ENCODE assay signal across 26 cellular contexts in the genomic region with DNA sequence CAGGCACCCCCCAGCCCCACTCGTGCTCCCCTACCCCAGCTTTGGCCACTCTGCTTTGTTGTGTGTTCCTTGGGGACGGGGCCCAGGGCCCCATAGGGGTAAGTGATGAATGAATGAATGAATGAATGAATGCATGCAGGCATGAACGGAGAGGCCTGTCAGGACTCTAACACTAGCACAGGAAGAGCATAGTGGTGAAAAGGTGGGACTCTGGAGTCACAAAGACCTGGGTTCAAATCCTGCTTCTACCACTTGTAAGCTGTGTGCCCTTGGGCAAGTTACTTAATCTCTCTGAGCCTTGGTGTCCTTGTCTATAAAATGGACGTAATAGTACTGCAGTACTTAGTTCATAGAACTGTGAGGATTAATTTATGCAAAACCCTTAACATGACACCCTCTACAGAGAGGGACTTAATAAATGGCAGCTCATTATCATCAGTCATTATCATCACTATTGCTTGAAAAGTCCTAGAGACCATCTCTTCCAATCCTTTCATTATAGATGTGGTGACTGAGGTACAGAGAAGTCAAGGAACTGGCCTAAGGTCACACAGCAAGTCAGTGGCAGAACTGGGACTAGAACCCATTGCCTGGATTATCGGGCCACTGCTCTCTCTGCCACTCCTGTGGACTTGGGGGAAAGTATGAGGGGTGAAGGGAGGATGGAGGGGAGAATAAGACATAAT. TPM values are rescaled to one million over a fixed set of nuclear protein-coding genes. Genes with fewer than 3 reads are reported as not detected.
DNase-seq lines count a peak whose midpoint lies in the region; ATAC-seq and TF ChIP-seq lines count a peak whose summit lies in the region.
"Had no signal": no experiment of that assay in that cellular context is flagged by ENCODE, and none has a peak within 500 bp of the region (broad histone marks: within the 10 kb centered on the region; RNA-seq: fewer than 3 reads in every experiment).

No MANE protein-coding gene starts in this region.

- no peak overlapping the region for H2AFZ ChIP-seq in smooth muscle cell (ENCODE audit: low read depth)
- H2AFZ ChIP-seq: hepatocyte had no signal

- H3K4me1 Mint-ChIP-seq in activated T-cell treated with anti-CD3 and anti-CD28 coated beads, Interleukin-2, amount 50 U/mL, for 24 hours (ENCODE audit: low read depth) = peaks cover 28% of the 10 kb centered on the region
- peaks cover 28% of the 10 kb centered on the region for H3K4me1 Mint-ChIP-seq in activated B cell treated with CpG ODN at 0.5 μM for 24 hours
- H3K4me1 Mint-ChIP-seq: nephron had no signal

- CTCF ChIA-PET in activated B cell treated with CpG ODN at 0.5 μM for 24 hours (lab: Charles Lee) = interaction anchor here (1.9 kb wide), 1 partner anchor 63 kb away, joined by 6 read pairs; no protein-coding TSS in a partner anchor

- H3K4me3 ChIP-seq in smooth muscle cell = no peak overlapping the region
- H3K4me3 ChIP-seq in left ventricle myocardium inferior = no peak overlapping the region
- H3K4me3 ChIP-seq: breast epithelium, hepatocyte, MG63, SJSA1, skin epidermis, suprapubic skin had no signal

- no peaks in the 10 kb centered on the region for H3K9me3 Mint-ChIP-seq in activated T-cell treated with anti-CD3 and anti-CD28 coated beads, Interleukin-2, amount 50 U/mL, for 24 hours
- H3K9me3 Mint-ChIP-seq in activated B cell treated with CpG ODN at 0.5 μM for 24 hours = no peaks in the 10 kb centered on the region
- H3K9me3 Mint-ChIP-seq: H9, nephron had no signal

- DNase-seq in activated T-cell treated with anti-CD3 and anti-CD28 coated beads, Interleukin-2, amount 50 U/mL, for 24 hours = no peak
- DNase-seq in activated T-cell treated with anti-CD3 and anti-CD28 coated beads for 4 hours (no peak), activated B cell treated with CpG ODN at 0.5 μM for 24 hours (no peak), epidermal melanocyte (ENCODE audit: insufficient read length, low spot score) (peak; percentile 8), smooth muscle cell (lab: John Stamatoyannopoulos, UW; ENCODE audit: unreplicated experiment) (no peak), left ventricle myocardium inferior (no peak), SHP77 (lab: John Stamatoyannopoulos, UW) (no peak), NCI-H446 (lab: John Stamatoyannopoulos, UW) (no peak)
- DNase-seq: activated CD4-positive, CD25-positive, alpha-beta regulatory T cell; activated CD8-positive, alpha-beta memory T cell treated with anti-CD3 and anti-CD28 coated beads, Interleukin-2, amount 50 U/mL, for 4 hours; cortex of kidney; DMS153; GF-D8; H9; MG63; NCI-H1436 treated with DMSO at 0.1 percent for 48 hours; stimulated activated CD4-positive, alpha-beta T cell treated with anti-CD3 and anti-CD28 coated beads, Interleukin-2, amount 100 ng/mL, for 48 hours had no signal

- H3F3A ChIP-seq in smooth muscle cell (ENCODE audit: low read depth) = no peaks in the 10 kb centered on the region

- WGBS in smooth muscle cell (ENCODE audit: low lambda C conversion rate) = 96% methylated on average over 5 of the region's 5 CpGs

- POLR2A ChIA-PET in activated B cell treated with CpG ODN at 0.5 μM for 24 hours (lab: Charles Lee) = interaction anchor here (0.6 to 13.9 kb wide), 2 partner anchors 42 to 50 kb away, joined by 14 to 188 read pairs; partner anchors contain the start of gene AKNA

- TF ChIP-seq CTCF in activated B cell treated with CpG ODN at 0.5 μM for 24 hours (IDR thresholded peaks at IDR 0.05) (no peak), smooth muscle cell (IDR thresholded peaks at IDR 0.05; ENCODE audit: borderline replicate concordance, insufficient read depth, poor library complexity, severe bottlenecking) (no peak), left ventricle myocardium inferior (IDR thresholded peaks at IDR 0.05; ENCODE audit: borderline replicate concordance) (no peak)

- H3K9me3 ChIP-seq in smooth muscle cell (replicated peaks; ENCODE audit: low read depth) = no peaks in the 10 kb centered on the region
- no peaks in the 10 kb centered on the region for H3K9me3 ChIP-seq in left ventricle myocardium inferior (replicated peaks)
- H3K9me3 ChIP-seq: breast epithelium, MG63, SJSA1, suprapubic skin had no signal

- H3K9ac ChIP-seq in smooth muscle cell (ENCODE audit: low read depth) = no peak overlapping the region

- no peak overlapping the region for H3K4me2 ChIP-seq in smooth muscle cell
- H3K4me2 ChIP-seq: hepatocyte had no signal

- peaks cover 95% of the 10 kb centered on the region for H3K36me3 Mint-ChIP-seq in activated T-cell treated with anti-CD3 and anti-CD28 coated beads, Interleukin-2, amount 50 U/mL, for 24 hours (ENCODE audit: low read depth)
- H3K36me3 Mint-ChIP-seq in activated B cell treated with CpG ODN at 0.5 μM for 24 hours (ENCODE audit: low read depth) = peaks cover 95% of the 10 kb centered on the region

- no peaks in the 10 kb centered on the region for H4K20me1 ChIP-seq in smooth muscle cell (ENCODE audit: low read depth)

- H3K27ac ChIP-seq in smooth muscle cell (ENCODE audit: low read depth) (peak overlapping the region; percentile 55), left ventricle myocardium inferior (replicated peaks) (no peak overlapping the region)
- H3K27ac ChIP-seq: breast epithelium, C4-2B, SJSA1, skin epidermis, suprapubic skin had no signal

- intact Hi-C loops in activated B cell treated with CpG ODN at 0.5 μM for 24 hours (cut with micrococcal nuclease) (no loop called here), left ventricle myocardium inferior (cut with micrococcal nuclease) (no loop called here)

- no peak for ATAC-seq in activated B cell treated with CpG ODN at 0.5 μM for 24 hours (ENCODE audit: low read depth)

- no peak overlapping the region for H3K4me3 Mint-ChIP-seq in activated T-cell treated with anti-CD3 and anti-CD28 coated beads, Interleukin-2, amount 50 U/mL, for 24 hours
- H3K4me3 Mint-ChIP-seq in activated B cell treated with CpG ODN at 0.5 μM for 24 hours = no peak overlapping the region
- H3K4me3 Mint-ChIP-seq: H9, nephron had no signal

- H3K27me3 Mint-ChIP-seq in activated T-cell treated with anti-CD3 and anti-CD28 coated beads, Interleukin-2, amount 50 U/mL, for 24 hours = no peaks in the 10 kb centered on the region
- H3K27me3 Mint-ChIP-seq in activated B cell treated with CpG ODN at 0.5 μM for 24 hours = no peaks in the 10 kb centered on the region

- no peaks in the 10 kb centered on the region for H3K4me1 ChIP-seq in smooth muscle cell (ENCODE audit: low read depth)
- H3K4me1 ChIP-seq in left ventricle myocardium inferior = no peaks in the 10 kb centered on the region
- H3K4me1 ChIP-seq: breast epithelium, SJSA1, suprapubic skin had no signal

- H3K36me3 ChIP-seq in smooth muscle cell (ENCODE audit: low read depth) (peaks cover 4% of the 10 kb centered on the region), left ventricle myocardium inferior (peaks cover 89% of the 10 kb centered on the region)
- H3K36me3 ChIP-seq: MG63 had no signal

- peak overlapping the region; percentile 74 for H3K27ac Mint-ChIP-seq in activated T-cell treated with anti-CD3 and anti-CD28 coated beads, Interleukin-2, amount 50 U/mL, for 24 hours
- peak overlapping the region; percentile 26 for H3K27ac Mint-ChIP-seq in activated B cell treated with CpG ODN at 0.5 μM for 24 hours
- H3K27ac Mint-ChIP-seq: nephron had no signal

- H3K79me2 ChIP-seq in smooth muscle cell (ENCODE audit: low read depth) = no peaks in the 10 kb centered on the region
- H3K79me2 ChIP-seq: hepatocyte had no signal

- H3K27me3 ChIP-seq in smooth muscle cell (ENCODE audit: low read depth) = no peaks in the 10 kb centered on the region
- no peaks in the 10 kb centered on the region for H3K27me3 ChIP-seq in left ventricle myocardium inferior (ENCODE audit: low read depth)
- H3K27me3 ChIP-seq: breast epithelium, hepatocyte, MG63, SJSA1, suprapubic skin had no signal

RNA-seq across cellular contexts. Expression of gene ORM2, which starts 13.2 kb away (rescaled TPM):
- total RNA-seq in activated B cell treated with CpG ODN at 0.5 μM for 24 hours (not detected in 2 replicates), smooth muscle cell (0.27 TPM in 1 of 2 replicates, not detected in the other), left ventricle myocardium inferior (not detected)
- not detected in 2 replicates for polyA plus RNA-seq in smooth muscle cell
- total RNA-seq: fibroblast of villous mesenchyme; SJSA1; T-helper 2 cell treated with Interferon-gamma antibody and Interleukin-4, amounts not matched to agents 100 ng/mL and 5 ng/mL, for 36 hours had no signal

RNA-seq across cellular contexts. Expression of gene ORM1, which starts 20.0 kb away (rescaled TPM):
- total RNA-seq in activated B cell treated with CpG ODN at 0.5 μM for 24 hours (not detected in 2 replicates), smooth muscle cell (not detected in 2 replicates), left ventricle myocardium inferior (not detected)
- polyA plus RNA-seq in smooth muscle cell = 0.46 and 0.74 TPM in 2 replicates
- total RNA-seq: fibroblast of villous mesenchyme; SJSA1; T-helper 2 cell treated with Interferon-gamma antibody and Interleukin-4, amounts not matched to agents 100 ng/mL and 5 ng/mL, for 36 hours had no signal

RNA-seq across cellular contexts. Expression of gene AKNA, which starts 44.9 kb away (rescaled TPM):
- total RNA-seq in activated B cell treated with CpG ODN at 0.5 μM for 24 hours = 283 and 322 TPM in 2 replicates
- total RNA-seq in smooth muscle cell = 3.0 and 4.7 TPM in 2 replicates
- polyA plus RNA-seq in smooth muscle cell = 2.8 and 3.2 TPM in 2 replicates
- 6.3 TPM for total RNA-seq in left ventricle myocardium inferior

Comparison
In these comparisons a context has a peak if more than half of its experiments do, and no peak if none do; other contexts are left out.
1. RNA of gene AKNA, which starts 44.9 kb away (total RNA-seq): 283 to 322 TPM in activated B cell treated with CpG ODN at 0.5 μM for 24 hours; 6.3 TPM in left ventricle myocardium inferior (single experiment) and 3.0 to 4.7 TPM in smooth muscle cell; every median in the first group is over 10 times any median in the second.